In genomic region chr3:48656061-48656840, GRCh38 we compare ENCODE assay signal across 7 cellular contexts. TPM values are rescaled to one million over a fixed set of nuclear protein-coding genes. Genes with fewer than 3 reads are reported as not detected.
DNase-seq lines count a peak whose midpoint lies in the region; ATAC-seq and TF ChIP-seq lines count a peak whose summit lies in the region.

No MANE protein-coding gene starts in this region.

- H3K27ac ChIP-seq in HUES64 (ENCODE audit: low read depth, low read length): peak overlapping the region; percentile 54
- H3K27ac ChIP-seq in effector memory CD4-positive, alpha-beta T cell (ENCODE audit: insufficient read depth, low read length, poor library complexity, severe bottlenecking): peak overlapping the region; percentile 58
- peak overlapping the region; percentile 24 for H3K27ac ChIP-seq in mesendoderm (ENCODE audit: low read depth, low read length)

- H3K4me1 ChIP-seq in HUES64 (ENCODE audit: insufficient read depth, low read length) (no peaks in the 10 kb centered on the region), mesendoderm (ENCODE audit: control insufficient read depth, low read depth, low read length) (peaks cover 6% of the 10 kb centered on the region)
- peaks cover 13% of the 10 kb centered on the region for H3K4me1 ChIP-seq in effector memory CD4-positive, alpha-beta T cell (ENCODE audit: control insufficient read depth, insufficient read depth, low read length, poor library complexity, severe bottlenecking)

- H3K27me3 ChIP-seq in HUES64 (ENCODE audit: insufficient read depth, low read length): no peaks in the 10 kb centered on the region
- H3K27me3 ChIP-seq in effector memory CD4-positive, alpha-beta T cell (replicated peaks; ENCODE audit: control insufficient read depth, insufficient read depth, low read length, poor library complexity, severe bottlenecking): no peaks in the 10 kb centered on the region
- no peaks in the 10 kb centered on the region for H3K27me3 ChIP-seq in mesendoderm (ENCODE audit: insufficient read depth, low read length, poor library complexity)

- no peak overlapping the region for H2BK120ac ChIP-seq in mesendoderm (ENCODE audit: low read depth, low read length)

- H3K79me2 ChIP-seq in mesendoderm (ENCODE audit: control insufficient read depth, insufficient read depth, low read length): no peaks in the 10 kb centered on the region

- H3K4me3 ChIP-seq in HUES64 (ENCODE audit: low read length) (peak overlapping the region; percentile 63), mesendoderm (ENCODE audit: low read length) (peak overlapping the region; percentile 32)
- H3K4me3 ChIP-seq in effector memory CD4-positive, alpha-beta T cell (ENCODE audit: insufficient read depth, low read depth, low read length, poor library complexity, severe bottlenecking): peak overlapping the region; percentile 56

- H3K23ac ChIP-seq in mesendoderm (ENCODE audit: low read length): no peak overlapping the region

- H3K4me2 ChIP-seq in mesendoderm (ENCODE audit: low read length): peak overlapping the region; percentile 52

- no peak overlapping the region for H3K18ac ChIP-seq in mesendoderm (ENCODE audit: low read length)

- H3K79me1 ChIP-seq in mesendoderm (ENCODE audit: low read length): no peaks in the 10 kb centered on the region

- no peak overlapping the region for H2BK15ac ChIP-seq in mesendoderm (replicated peaks; ENCODE audit: low read depth)

- H3K56ac ChIP-seq in mesendoderm (ENCODE audit: low read length): peak overlapping the region; percentile 85

- no peak overlapping the region for H4K8ac ChIP-seq in mesendoderm (ENCODE audit: low read depth, low read length)

- H4K5ac ChIP-seq in mesendoderm (ENCODE audit: low read length): no peak overlapping the region

- peak overlapping the region; percentile 25 for H2BK5ac ChIP-seq in mesendoderm (ENCODE audit: low read length)

- H3K9ac ChIP-seq in HUES64 (ENCODE audit: low read depth, low read length) (peak overlapping the region; percentile 12), mesendoderm (ENCODE audit: low read length) (peak overlapping the region; percentile 72)

- no peak overlapping the region for H2AK5ac ChIP-seq in mesendoderm (ENCODE audit: low read length)

- peaks cover 56% of the 10 kb centered on the region for H3K36me3 ChIP-seq in HUES64 (ENCODE audit: insufficient read depth, low read length)
- H3K36me3 ChIP-seq in effector memory CD4-positive, alpha-beta T cell (ENCODE audit: control insufficient read depth, insufficient read depth, low read length): no peaks in the 10 kb centered on the region
- H3K36me3 ChIP-seq in mesendoderm (ENCODE audit: control insufficient read depth, insufficient read depth, low read length): no peaks in the 10 kb centered on the region

- WGBS in HUES64: 18% methylated on average over 94 of the region's 94 CpGs
- no CpG with 5 or more reads among the region's 94 CpGs for WGBS in mesendoderm (ENCODE audit: extremely low coverage, insufficient coverage, low lambda C conversion rate)

- H3K9me3 ChIP-seq in HUES64 (ENCODE audit: insufficient read depth, low read depth, low read length): no peaks in the 10 kb centered on the region
- no peaks in the 10 kb centered on the region for H3K9me3 ChIP-seq in effector memory CD4-positive, alpha-beta T cell (ENCODE audit: control insufficient read depth, low read length)

- peak; percentile 44 for TF ChIP-seq POLR2A in GM19099 (IDR thresholded peaks at IDR 0.05; ENCODE audit: extremely low read depth, insufficient read length, low read depth)

- peak; percentile 87 to 88 for DNase-seq in activated CD4-positive, alpha-beta T cell treated with anti-CD3 and anti-CD28 coated beads, Interleukin-2, amount 50 U/mL, for 48 hours
- peak; percentile 73 to 76 (median 74) for DNase-seq in effector memory CD4-positive, alpha-beta T cell
- peak; percentile 93 for DNase-seq in mesendoderm
- DNase-seq in stimulated activated CD8-positive, alpha-beta memory T cell treated with anti-CD3 and anti-CD28 coated beads, Interleukin-15, amount 100 ng/mL, for 24 hours (ENCODE audit: low read depth): peak; percentile 66

- ATAC-seq in HG03025 (IDR thresholded peaks at IDR 0.05; ENCODE audit: low FRiP score, unreplicated experiment): no peak

- no peak overlapping the region for H3K4ac ChIP-seq in mesendoderm (ENCODE audit: low read depth, low read length)

RNA-seq across cellular contexts. Expression of gene CELSR3, which starts 6.4 kb away (rescaled TPM):
- 10.1 TPM for polyA plus RNA-seq in HUES64 (2013, experiment 1 of 2)
- 12.7 TPM for polyA plus RNA-seq in HUES64 (2013, experiment 2 of 2)
- 3.4 TPM for polyA plus RNA-seq in mesendoderm (2013, experiment 1 of 2)
- polyA plus RNA-seq in mesendoderm (2013, experiment 2 of 2): 3.5 TPM

RNA-seq across cellular contexts. Expression of gene SLC26A6, which starts 21.0 kb away (rescaled TPM):
- polyA plus RNA-seq in HUES64 (2013, experiment 1 of 2): 42.0 TPM
- 40.4 TPM for polyA plus RNA-seq in HUES64 (2013, experiment 2 of 2)
- 17.6 TPM for polyA plus RNA-seq in mesendoderm (2013, experiment 1 of 2)
- 18.6 TPM for polyA plus RNA-seq in mesendoderm (2013, experiment 2 of 2)

RNA-seq across cellular contexts. Expression of gene NCKIPSD, which starts 29.5 kb away (rescaled TPM):
- 26.5 TPM for polyA plus RNA-seq in HUES64 (2013, experiment 1 of 2)
- 25.8 TPM for polyA plus RNA-seq in HUES64 (2013, experiment 2 of 2)
- polyA plus RNA-seq in mesendoderm (2013, experiment 1 of 2): 18.1 TPM
- 18.7 TPM for polyA plus RNA-seq in mesendoderm (2013, experiment 2 of 2)

RNA-seq across cellular contexts. Expression of gene TMEM89, which starts 34.7 kb away (rescaled TPM):
- polyA plus RNA-seq in HUES64 (2013, experiment 1 of 2): not detected
- not detected for polyA plus RNA-seq in HUES64 (2013, experiment 2 of 2)
- polyA plus RNA-seq in mesendoderm (2013, experiment 1 of 2): 0.08 TPM
- 0.21 TPM for polyA plus RNA-seq in mesendoderm (2013, experiment 2 of 2)

RNA-seq across cellular contexts. Expression of gene UQCRC1, which starts 46.8 kb away (rescaled TPM):
- 272 TPM for polyA plus RNA-seq in HUES64 (2013, experiment 1 of 2)
- 246 TPM for polyA plus RNA-seq in HUES64 (2013, experiment 2 of 2)
- 146 TPM for polyA plus RNA-seq in mesendoderm (2013, experiment 1 of 2)
- polyA plus RNA-seq in mesendoderm (2013, experiment 2 of 2): 152 TPM
